In genomic region chr16:21713549-21714368, GRCh38 we compare ENCODE assay signal across 18 cellular contexts. TPM values are rescaled to one million over a fixed set of nuclear protein-coding genes. Genes with fewer than 3 reads are reported as not detected.
DNase-seq lines count a peak whose midpoint lies in the region; ATAC-seq lines count a peak whose summit lies in the region.
"Had no signal": no experiment of that assay in that cellular context is flagged by ENCODE, and none has a peak within 500 bp of the region (broad histone marks: within the 10 kb centered on the region; RNA-seq: fewer than 3 reads in every experiment).

No MANE protein-coding gene starts in this region.

- H3K27me3 Mint-ChIP-seq in activated CD4-positive, alpha-beta memory T cell treated with anti-CD3 and anti-CD28 coated beads for 36 hours: no peaks in the 10 kb centered on the region
- H3K27me3 Mint-ChIP-seq in activated CD4-positive, alpha-beta memory T cell treated with anti-CD3 and anti-CD28 coated beads, Interleukin-2, amount 10 ng/mL, durations not matched to agents 7 days and 5 days: no peaks in the 10 kb centered on the region
- H3K27me3 Mint-ChIP-seq in dendritic cell treated with granulocyte-macrophage colony-stimulating factor and Interleukin-4, amounts not matched to agents 40 ng/mL and 50 ng/mL, for 4 days: no peaks in the 10 kb centered on the region
- no peaks in the 10 kb centered on the region for H3K27me3 Mint-ChIP-seq in stimulated activated memory B cell treated with anti-CD40 and anti-IgM and Interleukin-4, amounts not matched to agents 10 μg/mL and 1 μg/mL and 100 μg/mL, for 72 hours

- intact Hi-C loops in activated CD4-positive, alpha-beta memory T cell treated with anti-CD3 and anti-CD28 coated beads for 36 hours (cut with micrococcal nuclease): no loop called here
- intact Hi-C loops in dendritic cell treated with granulocyte-macrophage colony-stimulating factor and Interleukin-4, amounts not matched to agents 40 ng/mL and 50 ng/mL, for 4 days (cut with micrococcal nuclease): no loop called here

- CTCF ChIA-PET in activated CD4-positive, alpha-beta memory T cell treated with anti-CD3 and anti-CD28 coated beads for 36 hours (lab: Charles Lee): interaction anchor here (1.6 kb wide), 1 partner anchor 57 kb away, joined by 6 read pairs; no protein-coding TSS in a partner anchor
- CTCF ChIA-PET in activated CD4-positive, alpha-beta memory T cell treated with anti-CD3 and anti-CD28 coated beads, Interleukin-2, amount 10 ng/mL, durations not matched to agents 7 days and 5 days (lab: Charles Lee): interaction anchor here (1.1 kb wide), 1 partner anchor 57 kb away, joined by 3 read pairs; no protein-coding TSS in a partner anchor

- H3K27ac Mint-ChIP-seq in activated CD4-positive, alpha-beta memory T cell treated with anti-CD3 and anti-CD28 coated beads for 36 hours: no peak overlapping the region
- H3K27ac Mint-ChIP-seq in activated CD4-positive, alpha-beta memory T cell treated with anti-CD3 and anti-CD28 coated beads, Interleukin-2, amount 10 ng/mL, durations not matched to agents 7 days and 5 days: no peak overlapping the region
- peak overlapping the region; percentile 21 for H3K27ac Mint-ChIP-seq in dendritic cell treated with granulocyte-macrophage colony-stimulating factor and Interleukin-4, amounts not matched to agents 40 ng/mL and 50 ng/mL, for 4 days
- no peak overlapping the region for H3K27ac Mint-ChIP-seq in stimulated activated memory B cell treated with anti-CD40 and anti-IgM and Interleukin-4, amounts not matched to agents 10 μg/mL and 1 μg/mL and 100 μg/mL, for 72 hours
- H3K27ac Mint-ChIP-seq: HFFc6 had no signal

- peak; percentile 23 for DNase-seq in activated CD4-positive, alpha-beta memory T cell treated with anti-CD3 and anti-CD28 coated beads for 36 hours
- DNase-seq in activated CD4-positive, alpha-beta memory T cell treated with anti-CD3 and anti-CD28 coated beads, Interleukin-2, amount 10 ng/mL, durations not matched to agents 7 days and 5 days: no peak
- peak; percentile 32 for DNase-seq in LHCN-M2 (ENCODE audit: low read depth)
- DNase-seq: DMS 273 treated with DMSO at 0.1 percent for 48 hours; HFFc6; MM.1S; NCI-H1417 treated with DMSO at 0.1 percent for 48 hours; NCI-H2029; NCI-H2171; NCI-H446; NCI-H69; NK-92 treated with Interleukin-12 subunit alpha and Interleukin-12 subunit beta, amount 100 ng/mL, for 24 hours; PC-3 had no signal

- POLR2A ChIA-PET in activated CD4-positive, alpha-beta memory T cell treated with anti-CD3 and anti-CD28 coated beads for 36 hours (lab: Charles Lee): no interaction called here
- POLR2A ChIA-PET in activated CD4-positive, alpha-beta memory T cell treated with anti-CD3 and anti-CD28 coated beads, Interleukin-2, amount 10 ng/mL, durations not matched to agents 7 days and 5 days (lab: Charles Lee): no interaction called here

- ATAC-seq in stimulated activated memory B cell treated with anti-CD40 and anti-IgM and Interleukin-4, amounts not matched to agents 10 μg/mL and 1 μg/mL and 100 μg/mL, for 72 hours: peak; percentile 27
- no peak for ATAC-seq in HG02763 (IDR thresholded peaks at IDR 0.05; ENCODE audit: unreplicated experiment)
- ATAC-seq in GM21529 (IDR thresholded peaks at IDR 0.05; ENCODE audit: unreplicated experiment): no peak
- ATAC-seq: A549, PC-3 had no signal

- H3K9me3 Mint-ChIP-seq in activated CD4-positive, alpha-beta memory T cell treated with anti-CD3 and anti-CD28 coated beads for 36 hours: no peaks in the 10 kb centered on the region
- no peaks in the 10 kb centered on the region for H3K9me3 Mint-ChIP-seq in activated CD4-positive, alpha-beta memory T cell treated with anti-CD3 and anti-CD28 coated beads, Interleukin-2, amount 10 ng/mL, durations not matched to agents 7 days and 5 days
- H3K9me3 Mint-ChIP-seq in dendritic cell treated with granulocyte-macrophage colony-stimulating factor and Interleukin-4, amounts not matched to agents 40 ng/mL and 50 ng/mL, for 4 days: no peaks in the 10 kb centered on the region
- H3K9me3 Mint-ChIP-seq in stimulated activated memory B cell treated with anti-CD40 and anti-IgM and Interleukin-4, amounts not matched to agents 10 μg/mL and 1 μg/mL and 100 μg/mL, for 72 hours: no peaks in the 10 kb centered on the region
- H3K9me3 Mint-ChIP-seq: HFFc6 had no signal

- no peaks in the 10 kb centered on the region for H3K36me3 Mint-ChIP-seq in activated CD4-positive, alpha-beta memory T cell treated with anti-CD3 and anti-CD28 coated beads for 36 hours
- H3K36me3 Mint-ChIP-seq in activated CD4-positive, alpha-beta memory T cell treated with anti-CD3 and anti-CD28 coated beads, Interleukin-2, amount 10 ng/mL, durations not matched to agents 7 days and 5 days (ENCODE audit: low read depth): no peaks in the 10 kb centered on the region
- H3K36me3 Mint-ChIP-seq in dendritic cell treated with granulocyte-macrophage colony-stimulating factor and Interleukin-4, amounts not matched to agents 40 ng/mL and 50 ng/mL, for 4 days (ENCODE audit: low read depth): no peaks in the 10 kb centered on the region
- H3K36me3 Mint-ChIP-seq in stimulated activated memory B cell treated with anti-CD40 and anti-IgM and Interleukin-4, amounts not matched to agents 10 μg/mL and 1 μg/mL and 100 μg/mL, for 72 hours: no peaks in the 10 kb centered on the region

- peaks cover 4% of the 10 kb centered on the region for H3K4me1 Mint-ChIP-seq in activated CD4-positive, alpha-beta memory T cell treated with anti-CD3 and anti-CD28 coated beads for 36 hours (ENCODE audit: low read depth)
- H3K4me1 Mint-ChIP-seq in activated CD4-positive, alpha-beta memory T cell treated with anti-CD3 and anti-CD28 coated beads, Interleukin-2, amount 10 ng/mL, durations not matched to agents 7 days and 5 days: peaks cover 13% of the 10 kb centered on the region
- H3K4me1 Mint-ChIP-seq in dendritic cell treated with granulocyte-macrophage colony-stimulating factor and Interleukin-4, amounts not matched to agents 40 ng/mL and 50 ng/mL, for 4 days (ENCODE audit: low read depth): peaks cover 28% of the 10 kb centered on the region
- no peaks in the 10 kb centered on the region for H3K4me1 Mint-ChIP-seq in stimulated activated memory B cell treated with anti-CD40 and anti-IgM and Interleukin-4, amounts not matched to agents 10 μg/mL and 1 μg/mL and 100 μg/mL, for 72 hours

- H3K4me3 Mint-ChIP-seq in activated CD4-positive, alpha-beta memory T cell treated with anti-CD3 and anti-CD28 coated beads for 36 hours: no peak overlapping the region
- H3K4me3 Mint-ChIP-seq in activated CD4-positive, alpha-beta memory T cell treated with anti-CD3 and anti-CD28 coated beads, Interleukin-2, amount 10 ng/mL, durations not matched to agents 7 days and 5 days: no peak overlapping the region
- no peak overlapping the region for H3K4me3 Mint-ChIP-seq in dendritic cell treated with granulocyte-macrophage colony-stimulating factor and Interleukin-4, amounts not matched to agents 40 ng/mL and 50 ng/mL, for 4 days
- H3K4me3 Mint-ChIP-seq in stimulated activated memory B cell treated with anti-CD40 and anti-IgM and Interleukin-4, amounts not matched to agents 10 μg/mL and 1 μg/mL and 100 μg/mL, for 72 hours: no peak overlapping the region
- H3K4me3 Mint-ChIP-seq: HFFc6 had no signal

RNA-seq across cellular contexts. Expression of gene OTOA, which starts 50.0 kb away (rescaled TPM):
- not detected for total RNA-seq in activated CD4-positive, alpha-beta memory T cell treated with anti-CD3 and anti-CD28 coated beads for 36 hours
- under 1 TPM; 0.15 to 0.18 TPM for total RNA-seq in activated CD4-positive, alpha-beta memory T cell treated with anti-CD3 and anti-CD28 coated beads, Interleukin-2, amount 10 ng/mL, durations not matched to agents 7 days and 5 days
- 0.06 TPM in 1 of 2 replicates, not detected in the other for total RNA-seq in LHCN-M2 (2014; rRNA removed)
- polyA plus RNA-seq in LHCN-M2 (2012): not detected
- total RNA-seq: HFFc6, PC-3 had no signal
